Comparison of ENCODE assay signal across 23 cellular contexts in genomic region chr3:18635215-18635614, GRCh38.
"Had no signal": no experiment of that assay in that cellular context is flagged by ENCODE, and none has a peak within 500 bp of the region (broad histone marks: within the 10 kb centered on the region; RNA-seq: fewer than 3 reads in every experiment).

No MANE protein-coding gene starts in this region.

- H3K4me1 ChIP-seq: left ventricle myocardium inferior, lower lobe of right lung, spleen, testis, tibial nerve, upper lobe of right lung, vagina had no signal

- ATAC-seq: esophagus mucosa; sciatic nerve; stimulated activated memory B cell treated with anti-CD40 and anti-IgM and Interleukin-4, amounts not matched to agents 10 μg/mL and 1 μg/mL and 100 μg/mL, for 72 hours; stimulated activated naive CD8-positive, alpha-beta T cell treated with anti-CD3 and anti-CD28 coated beads, Interleukin-15, amount 100 ng/mL, for 72 hours had no signal

- H3K4me3 ChIP-seq: dorsolateral prefrontal cortex, left ventricle myocardium inferior, lower lobe of right lung, spleen, testis, tibial nerve, upper lobe of right lung, vagina had no signal

- H3K27me3 ChIP-seq: dorsolateral prefrontal cortex, spleen, testis, tibial nerve, upper lobe of right lung, vagina had no signal

- DNase-seq: cortex of kidney; dorsolateral prefrontal cortex; effector CD8-positive, alpha-beta T cell; immature natural killer cell; left ventricle myocardium inferior; lower lobe of right lung; midbrain; naive B cell; spleen; stimulated activated CD4-positive, alpha-beta T cell treated with anti-CD3 and anti-CD28 coated beads, Interleukin-15, amount 100 ng/mL, for 24 hours; stimulated activated CD4-positive, alpha-beta T cell treated with anti-CD3 and anti-CD28 coated beads, Interleukin-1b, Interleukin-23, amount 100 ng/mL, for 48 hours; stimulated activated CD4-positive, alpha-beta T cell treated with anti-CD3 and anti-CD28 coated beads, Interleukin-4, amount 100 ng/mL, for 24 hours; stimulated activated naive CD8-positive, alpha-beta T cell treated with anti-CD3 and anti-CD28 coated beads, Interleukin-15, amount 100 ng/mL, for 72 hours; upper lobe of right lung had no signal

- H3K36me3 ChIP-seq: left ventricle myocardium inferior, lower lobe of right lung, spleen, tibial nerve, upper lobe of right lung, vagina had no signal

- H3K27ac ChIP-seq: dorsolateral prefrontal cortex, left ventricle myocardium inferior, lower lobe of right lung, spleen, testis, tibial nerve, upper lobe of right lung, vagina had no signal

- FAIRE-seq: endometrium, frontal cortex, keratinocyte had no signal

- H3K9me3 ChIP-seq: lower lobe of right lung, testis, tibial nerve, upper lobe of right lung, vagina had no signal
